1 cellular context compared by ENCODE assay signal in the genomic region with DNA sequence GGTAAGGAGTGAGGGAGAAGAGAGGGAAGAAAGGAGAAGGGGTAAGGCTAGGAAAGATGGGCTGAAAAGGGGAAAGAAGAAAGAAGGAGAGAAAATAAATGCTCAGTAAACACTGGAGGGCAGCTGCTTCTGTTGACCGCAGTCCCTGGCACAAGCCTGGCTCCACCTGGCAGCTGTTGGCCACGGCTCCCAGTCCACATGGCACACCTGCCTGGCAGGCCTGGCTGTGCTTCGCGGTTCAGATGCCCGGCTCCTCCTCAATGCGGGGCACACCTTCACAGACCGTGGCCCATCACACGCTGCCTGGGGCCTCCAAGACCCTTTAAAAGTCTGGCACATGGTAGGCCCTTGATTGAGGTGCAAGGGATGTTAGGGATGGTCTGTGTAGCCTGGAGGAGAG.
TF ChIP-seq lines count a peak whose summit lies in the region.

No MANE protein-coding gene starts in this region.

TF ChIP-seq in liver, 16 proteins besides CTCF, POLR2A, EP300 and RAD21 (continued from another document):
- TF ChIP-seq, protein P1, sequence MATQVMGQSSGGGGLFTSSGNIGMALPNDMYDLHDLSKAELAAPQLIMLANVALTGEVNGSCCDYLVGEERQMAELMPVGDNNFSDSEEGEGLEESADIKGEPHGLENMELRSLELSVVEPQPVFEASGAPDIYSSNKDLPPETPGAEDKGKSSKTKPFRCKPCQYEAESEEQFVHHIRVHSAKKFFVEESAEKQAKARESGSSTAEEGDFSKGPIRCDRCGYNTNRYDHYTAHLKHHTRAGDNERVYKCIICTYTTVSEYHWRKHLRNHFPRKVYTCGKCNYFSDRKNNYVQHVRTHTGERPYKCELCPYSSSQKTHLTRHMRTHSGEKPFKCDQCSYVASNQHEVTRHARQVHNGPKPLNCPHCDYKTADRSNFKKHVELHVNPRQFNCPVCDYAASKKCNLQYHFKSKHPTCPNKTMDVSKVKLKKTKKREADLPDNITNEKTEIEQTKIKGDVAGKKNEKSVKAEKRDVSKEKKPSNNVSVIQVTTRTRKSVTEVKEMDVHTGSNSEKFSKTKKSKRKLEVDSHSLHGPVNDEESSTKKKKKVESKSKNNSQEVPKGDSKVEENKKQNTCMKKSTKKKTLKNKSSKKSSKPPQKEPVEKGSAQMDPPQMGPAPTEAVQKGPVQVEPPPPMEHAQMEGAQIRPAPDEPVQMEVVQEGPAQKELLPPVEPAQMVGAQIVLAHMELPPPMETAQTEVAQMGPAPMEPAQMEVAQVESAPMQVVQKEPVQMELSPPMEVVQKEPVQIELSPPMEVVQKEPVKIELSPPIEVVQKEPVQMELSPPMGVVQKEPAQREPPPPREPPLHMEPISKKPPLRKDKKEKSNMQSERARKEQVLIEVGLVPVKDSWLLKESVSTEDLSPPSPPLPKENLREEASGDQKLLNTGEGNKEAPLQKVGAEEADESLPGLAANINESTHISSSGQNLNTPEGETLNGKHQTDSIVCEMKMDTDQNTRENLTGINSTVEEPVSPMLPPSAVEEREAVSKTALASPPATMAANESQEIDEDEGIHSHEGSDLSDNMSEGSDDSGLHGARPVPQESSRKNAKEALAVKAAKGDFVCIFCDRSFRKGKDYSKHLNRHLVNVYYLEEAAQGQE (IDR thresholded peaks at IDR 0.05), result no peak
